ENCODE assay signal across 23 cellular contexts in the genomic region with DNA sequence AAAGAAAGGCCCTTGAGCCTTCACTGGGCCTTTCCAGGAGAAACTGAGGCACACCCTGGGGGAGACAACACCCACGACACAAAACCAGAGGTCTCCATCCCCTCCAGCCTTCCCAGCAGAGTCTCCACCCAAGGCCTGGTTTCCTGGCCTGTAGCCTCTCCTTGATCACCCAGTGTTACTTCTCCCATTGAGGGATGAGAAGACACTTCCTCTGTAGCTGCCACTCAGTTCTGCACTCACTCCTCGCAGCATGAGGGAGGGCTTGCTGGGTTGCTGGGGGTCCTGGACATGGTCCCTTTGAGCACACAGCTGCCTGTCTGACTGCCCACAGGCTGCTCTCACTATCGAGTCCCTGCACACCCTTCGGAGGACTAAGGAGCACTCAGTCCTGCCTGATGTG.
"Had no signal": no experiment of that assay in that cellular context is flagged by ENCODE, and none has a peak within 500 bp of the region (broad histone marks: within the 10 kb centered on the region; RNA-seq: fewer than 3 reads in every experiment).

No MANE protein-coding gene starts in this region.

- ATAC-seq: effector memory CD8-positive, alpha-beta T cell; esophagus mucosa; gastrocnemius medialis; heart right ventricle; left cardiac atrium; left ventricle myocardium superior; lower lobe of right lung had no signal

- H3K27ac ChIP-seq: colonic mucosa, epithelial cell of prostate, esophagus squamous epithelium, gastrocnemius medialis, heart right ventricle, lower lobe of right lung had no signal

- FAIRE-seq: endometrium, islet of Langerhans, keratinocyte had no signal

- H3K4me1 ChIP-seq: colonic mucosa, esophagus squamous epithelium, gastrocnemius medialis, heart right ventricle, lower lobe of right lung had no signal

- H3K27me3 ChIP-seq: colonic mucosa, esophagus squamous epithelium, gastrocnemius medialis, heart right ventricle had no signal

- H3K36me3 ChIP-seq: colonic mucosa, gastrocnemius medialis, heart right ventricle, lower lobe of right lung had no signal

- H3K9me3 ChIP-seq: colonic mucosa, gastrocnemius medialis, lower lobe of right lung had no signal

- H3K4me3 ChIP-seq: colonic mucosa, esophagus squamous epithelium, gastrocnemius medialis, heart right ventricle, lower lobe of right lung had no signal

- DNase-seq: colonic mucosa; cortex of kidney; effector CD8-positive, alpha-beta T cell; effector memory CD8-positive, alpha-beta T cell; endodermal cell; erythroblast; esophagus squamous epithelium; foreskin fibroblast; foreskin melanocyte; gastrocnemius medialis; glutamatergic neuron; heart right ventricle; hippocampal formation; left cardiac atrium; left ventricle myocardium superior; lower lobe of right lung; mesenchymal stem cell; midbrain had no signal
